In the genomic region with DNA sequence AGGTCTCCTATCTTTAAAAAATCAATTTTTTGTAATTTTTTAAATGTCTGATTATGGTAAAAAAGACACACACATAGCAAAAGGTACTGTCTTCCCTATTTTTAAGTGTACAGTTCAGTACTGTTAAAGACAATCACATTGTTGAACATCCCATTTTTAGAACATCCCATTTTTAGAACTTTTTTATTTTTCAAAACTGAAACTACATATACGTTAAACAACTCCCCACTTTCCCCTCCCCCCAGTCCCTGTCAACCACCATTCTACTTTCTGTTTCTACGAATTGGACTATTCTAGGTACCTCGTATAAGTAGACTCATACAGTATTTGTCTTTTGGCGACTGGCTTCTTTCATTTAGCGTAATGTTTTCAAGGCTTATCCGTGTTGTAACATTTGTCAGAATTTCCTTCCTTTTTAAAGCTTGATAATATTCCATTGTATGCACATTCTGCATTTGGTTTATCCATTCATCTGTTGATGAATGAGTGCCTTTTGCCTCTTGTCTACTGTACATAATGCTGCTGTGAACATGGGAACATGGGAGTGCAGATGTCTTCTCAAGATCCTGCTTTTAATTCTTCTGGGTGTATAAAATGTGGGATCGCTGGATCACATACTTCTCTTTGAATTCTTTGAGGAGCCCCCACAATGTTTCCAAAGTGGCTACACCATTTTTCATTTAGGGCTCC, we compare ENCODE assay signal across 8 cellular contexts.
DNase-seq lines count a peak whose midpoint lies in the region; ATAC-seq, FAIRE-seq and TF ChIP-seq lines count a peak whose summit lies in the region.

No MANE protein-coding gene starts in this region.

- TF ChIP-seq CTCF in lower leg skin (IDR thresholded peaks at IDR 0.05): no peak
- no peak for TF ChIP-seq CTCF in kidney (IDR thresholded peaks at IDR 0.05; ENCODE audit: borderline replicate concordance, extremely low read depth, insufficient read depth)

- TF ChIP-seq POLR2A in lower leg skin (IDR thresholded peaks at IDR 0.05): no peak

- no peak overlapping the region for H3K27ac ChIP-seq in kidney (ENCODE audit: low read depth in 2 of 2, low read length in 2 of 2)

- WGBS in lower leg skin, 2 donors: 79 to 80% methylated on average over 7 of the region's 7 CpGs

- H3K9me3 ChIP-seq in kidney (ENCODE audit: control insufficient read depth in 1 of 2, low read length in 2 of 2): no peaks in the 10 kb centered on the region

- DNase-seq in activated gamma-delta T cell treated with Interleukin-2 at 50 U/mL for 16 hours: peak; percentile 38
- DNase-seq in activated gamma-delta T cell (lab: John Stamatoyannopoulos, UW): no peak
- peak; percentile 40 for DNase-seq in activated naive CD4-positive, alpha-beta T cell treated with anti-CD3 and anti-CD28 coated beads, Interleukin-2, amount 50 U/mL, for 16 hours
- peak; percentile 53 for DNase-seq in stimulated activated naive CD8-positive, alpha-beta T cell treated with anti-CD3 and anti-CD28 coated beads, Interleukin-15, Interleukin-2, amounts not matched to agents 100 U/mL and 50 U/mL, for 24 hours
- no peak for DNase-seq in amniotic stem cell (lab: John Stamatoyannopoulos, UW)
- no peak for DNase-seq in lower leg skin (ENCODE audit: low spot score in 2 of 2)
- DNase-seq in kidney: no peak

- intact Hi-C loops in lower leg skin (cut with DNase I; ENCODE audit: low total_unique reads) (no loop called here), kidney (cut with DNase I) (no loop called here)

- no peaks in the 10 kb centered on the region for H3K36me3 ChIP-seq in kidney (ENCODE audit: control insufficient read depth in 1 of 2, insufficient read depth in 2 of 2, low read length in 2 of 2)

- H3K4me3 ChIP-seq in lower leg skin (ENCODE audit: low read depth, poor library complexity, severe bottlenecking) (no peak overlapping the region), kidney (ENCODE audit: low read length in 2 of 2) (no peak overlapping the region)

- H3K9ac ChIP-seq in kidney (ENCODE audit: low read length in 2 of 2): no peak overlapping the region

- no peaks in the 10 kb centered on the region for H3K4me1 ChIP-seq in kidney (ENCODE audit: control insufficient read depth in 1 of 2, insufficient read depth in 1 of 2, low read depth in 1 of 2, low read length in 2 of 2)

- ATAC-seq in HG03432 (IDR thresholded peaks at IDR 0.05; ENCODE audit: unreplicated experiment): peak; percentile 84
- ATAC-seq in stimulated activated naive CD8-positive, alpha-beta T cell treated with anti-CD3 and anti-CD28 coated beads, Interleukin-15, Interleukin-2, amounts not matched to agents 100 U/mL and 50 U/mL, for 24 hours: peak; percentile 69

- no peak for FAIRE-seq in kidney (lab: Jason Lieb, UNC)

Comparison
In these comparisons a context has a peak if more than half of its experiments do, and no peak if none do; other contexts are left out.
1. DNase-seq: peak in activated gamma-delta T cell treated with Interleukin-2 at 50 U/mL for 16 hours (single experiment), activated naive CD4-positive, alpha-beta T cell treated with anti-CD3 and anti-CD28 coated beads, Interleukin-2, amount 50 U/mL, for 16 hours (single experiment) and stimulated activated naive CD8-positive, alpha-beta T cell treated with anti-CD3 and anti-CD28 coated beads, Interleukin-15, Interleukin-2, amounts not matched to agents 100 U/mL and 50 U/mL, for 24 hours (single experiment); none in activated gamma-delta T cell (single experiment), amniotic stem cell (single experiment), lower leg skin (0 of 2) and kidney (single experiment).